In genomic region chr2:191818725-191819333, GRCh38 we compare ENCODE assay signal across 24 cellular contexts. TPM values are rescaled to one million over a fixed set of nuclear protein-coding genes. Genes with fewer than 3 reads are reported as not detected.
A peak's percentile ranks its signal among the peaks of the same experiment; 100 is the strongest.
DNase-seq lines count a peak whose midpoint lies in the region; ATAC-seq and TF ChIP-seq lines count a peak whose summit lies in the region.
"Had no signal": no experiment of that assay in that cellular context is flagged by ENCODE, and none has a peak within 500 bp of the region (broad histone marks: within the 10 kb centered on the region; RNA-seq: fewer than 3 reads in every experiment).

No MANE protein-coding gene starts in this region.

- H3K9me3 ChIP-seq in OCI-LY1 (ENCODE audit: low read length) (no peaks in the 10 kb centered on the region), MM.1S (replicated peaks; ENCODE audit: insufficient read depth, low read length) (no peaks in the 10 kb centered on the region)
- H3K9me3 ChIP-seq: colonic mucosa, psoas muscle had no signal

- TF ChIP-seq CTCF in CD14-positive monocyte (IDR thresholded peaks at IDR 0.05) (no peak), OCI-LY1 (IDR thresholded peaks at IDR 0.05; ENCODE audit: low read length) (no peak), coronary artery (IDR thresholded peaks at IDR 0.05) (no peak), MM.1S (IDR thresholded peaks at IDR 0.05; ENCODE audit: low read length) (no peak)

- no peaks in the 10 kb centered on the region for H3K36me3 Mint-ChIP-seq in CD14-positive monocyte
- H3K36me3 Mint-ChIP-seq in activated naive CD8-positive, alpha-beta T cell treated with anti-CD3 and anti-CD28 coated beads for 36 hours, result no peaks in the 10 kb centered on the region
- H3K36me3 Mint-ChIP-seq: CD8-positive, alpha-beta T cell; natural killer cell treated with Interleukin-12 subunit alpha and Interleukin-12 subunit beta and Interleukin-15 and Interleukin-18, amount 100 ng/mL, for 72 hours had no signal

- H3F3A ChIP-seq in OCI-LY1 (ENCODE audit: insufficient read depth, low read length), result no peaks in the 10 kb centered on the region
- no peaks in the 10 kb centered on the region for H3F3A ChIP-seq in MM.1S (ENCODE audit: insufficient read depth, low read length)

- H3K27me3 Mint-ChIP-seq in CD14-positive monocyte (ENCODE audit: low read depth in 3 of 3), result no peaks in the 10 kb centered on the region
- peaks cover 15% of the 10 kb centered on the region for H3K27me3 Mint-ChIP-seq in activated naive CD8-positive, alpha-beta T cell treated with anti-CD3 and anti-CD28 coated beads for 36 hours

- H4K20me1 ChIP-seq in OCI-LY1 (ENCODE audit: insufficient read depth, low read length) (no peaks in the 10 kb centered on the region), MM.1S (ENCODE audit: insufficient read depth, low read length) (no peaks in the 10 kb centered on the region)

- H2AFZ ChIP-seq in OCI-LY1 (ENCODE audit: low read length), result no peak overlapping the region
- no peak overlapping the region for H2AFZ ChIP-seq in MM.1S (ENCODE audit: low read length)

- no peak overlapping the region for H3K9ac ChIP-seq in OCI-LY1 (ENCODE audit: low read length)
- H3K9ac ChIP-seq in MM.1S (ENCODE audit: low read length), result no peak overlapping the region

- no peaks in the 10 kb centered on the region for H3K36me3 ChIP-seq in OCI-LY1 (ENCODE audit: insufficient read depth, low read length)
- H3K36me3 ChIP-seq in MM.1S (replicated peaks; ENCODE audit: insufficient read depth, low read length), result no peaks in the 10 kb centered on the region
- H3K36me3 ChIP-seq: colonic mucosa had no signal

- 0 out of 2 replicates have a peak, but pooled peaks cover 3% of the 10 kb centered on the region for H3K27me3 ChIP-seq in OCI-LY1 (ENCODE audit: insufficient read depth, low read length)
- H3K27me3 ChIP-seq in MM.1S (replicated peaks; ENCODE audit: insufficient read depth, low read length), result no peaks in the 10 kb centered on the region
- H3K27me3 ChIP-seq: colonic mucosa had no signal

- no peaks in the 10 kb centered on the region for H3K4me1 ChIP-seq in OCI-LY1 (ENCODE audit: insufficient read depth, low read length, severe bottlenecking)
- H3K4me1 ChIP-seq in MM.1S (ENCODE audit: low read length), result no peaks in the 10 kb centered on the region
- H3K4me1 ChIP-seq: colonic mucosa, psoas muscle had no signal

- H3K27ac ChIP-seq in OCI-LY1 (ENCODE audit: low read depth, low read length, poor library complexity, severe bottlenecking) (no peak overlapping the region), coronary artery (no peak overlapping the region), MM.1S (ENCODE audit: low read length) (no peak overlapping the region)
- H3K27ac ChIP-seq: colonic mucosa, psoas muscle, SK-N-MC had no signal

- peaks cover 7% of the 10 kb centered on the region for H3K4me1 Mint-ChIP-seq in CD14-positive monocyte
- H3K4me1 Mint-ChIP-seq in activated naive CD8-positive, alpha-beta T cell treated with anti-CD3 and anti-CD28 coated beads for 36 hours, result no peaks in the 10 kb centered on the region
- H3K4me1 Mint-ChIP-seq: activated CD4-positive, alpha-beta T cell treated with anti-CD3 and anti-CD28 coated beads, Interleukin-2, amount 10 ng/mL, durations not matched to agents 24 days and 14 days had no signal

- DNase-seq in CD14-positive monocyte (ENCODE audit: low spot score), result no peak
- no peak for DNase-seq in coronary artery (ENCODE audit: low spot score)
- DNase-seq in left lobe of liver (ENCODE audit: low spot score), result no peak
- DNase-seq in activated naive CD8-positive, alpha-beta T cell treated with anti-CD3 and anti-CD28 coated beads for 36 hours, result no peak
- DNase-seq in MM.1S, result no peak
- DNase-seq in iPS-NIHi11 (ENCODE audit: low spot score), result no peak
- DNase-seq: activated CD4-positive, alpha-beta T cell treated with anti-CD3 and anti-CD28 coated beads, Interleukin-2, amount 10 ng/mL, durations not matched to agents 24 days and 14 days; activated CD8-positive, alpha-beta memory T cell treated with anti-CD3 and anti-CD28 coated beads, Interleukin-2, amount 50 U/mL, for 48 hours; aorta; CD8-positive, alpha-beta T cell; colonic mucosa; DND-41; H9; mammary epithelial cell; NCI-H187; psoas muscle; T1000 had no signal

- H3K79me2 ChIP-seq in OCI-LY1 (ENCODE audit: insufficient read depth, low read length), result no peaks in the 10 kb centered on the region
- H3K79me2 ChIP-seq in MM.1S (ENCODE audit: low read length), result no peaks in the 10 kb centered on the region

- H3K27ac Mint-ChIP-seq in CD14-positive monocyte, result no peak overlapping the region
- H3K27ac Mint-ChIP-seq in activated naive CD8-positive, alpha-beta T cell treated with anti-CD3 and anti-CD28 coated beads for 36 hours, result no peak overlapping the region
- H3K27ac Mint-ChIP-seq: activated CD4-positive, alpha-beta T cell treated with anti-CD3 and anti-CD28 coated beads, Interleukin-2, amount 10 ng/mL, durations not matched to agents 24 days and 14 days; CD8-positive, alpha-beta T cell; natural killer cell treated with Interleukin-12 subunit alpha and Interleukin-12 subunit beta and Interleukin-15 and Interleukin-18, amount 100 ng/mL, for 72 hours; stimulated activated naive CD8-positive, alpha-beta T cell treated with anti-CD3 and anti-CD28 coated beads, Interleukin-15, Interleukin-2, amounts not matched to agents 100 ng/mL and 50 ng/mL, for 24 hours had no signal

- intact Hi-C loops in CD14-positive monocyte (cut with micrococcal nuclease), result no loop called here

- H3K4me2 ChIP-seq in OCI-LY1 (ENCODE audit: low read length) (peak overlapping the region; percentile 36; the same call in 1 of the 2 replicates), MM.1S (ENCODE audit: low read depth, low read length) (no peak overlapping the region)

- peak overlapping the region; percentile 50 to 84 for H3K4me3 Mint-ChIP-seq in CD14-positive monocyte
- H3K4me3 Mint-ChIP-seq in activated naive CD8-positive, alpha-beta T cell treated with anti-CD3 and anti-CD28 coated beads for 36 hours, result no peak overlapping the region
- H3K4me3 Mint-ChIP-seq: activated CD4-positive, alpha-beta T cell treated with anti-CD3 and anti-CD28 coated beads, Interleukin-2, amount 10 ng/mL, durations not matched to agents 24 days and 14 days; CD8-positive, alpha-beta T cell; H9; natural killer cell treated with Interleukin-12 subunit alpha and Interleukin-12 subunit beta and Interleukin-15 and Interleukin-18, amount 100 ng/mL, for 72 hours; stimulated activated naive CD8-positive, alpha-beta T cell treated with anti-CD3 and anti-CD28 coated beads, Interleukin-15, Interleukin-2, amounts not matched to agents 100 ng/mL and 50 ng/mL, for 24 hours had no signal

- ATAC-seq in left lobe of liver (peak; percentile 21), HG02981 (IDR thresholded peaks at IDR 0.05; ENCODE audit: unreplicated experiment) (no peak)
- ATAC-seq: CD8-positive, alpha-beta T cell; natural killer cell treated with Interleukin-12 subunit alpha and Interleukin-12 subunit beta and Interleukin-15 and Interleukin-18, amount 100 ng/mL, for 72 hours; psoas muscle had no signal

- no peak overlapping the region for H3K4me3 ChIP-seq in OCI-LY1 (ENCODE audit: low read depth, low read length, poor library complexity, severe bottlenecking)
- peak overlapping the region; percentile 29 for H3K4me3 ChIP-seq in coronary artery
- H3K4me3 ChIP-seq in MM.1S (ENCODE audit: low read length), result no peak overlapping the region
- H3K4me3 ChIP-seq: colonic mucosa, psoas muscle, SK-N-MC had no signal

- H3K9me2 ChIP-seq in OCI-LY1 (ENCODE audit: low read depth, low read length), result no peaks in the 10 kb centered on the region
- H3K9me2 ChIP-seq in MM.1S (replicated peaks; ENCODE audit: insufficient read depth, low read length), result no peaks in the 10 kb centered on the region

- H3K9me3 Mint-ChIP-seq in CD14-positive monocyte, result peaks cover 0 to 2% (median 0%) of the 10 kb centered on the region in 7 donors
- H3K9me3 Mint-ChIP-seq in activated naive CD8-positive, alpha-beta T cell treated with anti-CD3 and anti-CD28 coated beads for 36 hours, result no peaks in the 10 kb centered on the region
- H3K9me3 Mint-ChIP-seq: activated CD4-positive, alpha-beta T cell treated with anti-CD3 and anti-CD28 coated beads, Interleukin-2, amount 10 ng/mL, durations not matched to agents 24 days and 14 days; CD8-positive, alpha-beta T cell; H9; natural killer cell treated with Interleukin-12 subunit alpha and Interleukin-12 subunit beta and Interleukin-15 and Interleukin-18, amount 100 ng/mL, for 72 hours; stimulated activated naive CD8-positive, alpha-beta T cell treated with anti-CD3 and anti-CD28 coated beads, Interleukin-15, Interleukin-2, amounts not matched to agents 100 ng/mL and 50 ng/mL, for 24 hours had no signal

RNA-seq across cellular contexts. Expression of gene CAVIN2, which starts 28.1 kb away (rescaled TPM):
- polyA plus RNA-seq in CD14-positive monocyte, result 1 to 10 TPM; 1.2 to 3.1 TPM
- total RNA-seq in left lobe of liver, result 8.6 TPM
- not detected for total RNA-seq in activated naive CD8-positive, alpha-beta T cell treated with anti-CD3 and anti-CD28 coated beads for 36 hours
- total RNA-seq: activated CD4-positive, alpha-beta T cell treated with anti-CD3 and anti-CD28 coated beads, Interleukin-2, amount 10 ng/mL, durations not matched to agents 24 days and 14 days; CD8-positive, alpha-beta T cell; H9; HT1080; M059J; natural killer cell treated with Interleukin-12 subunit alpha and Interleukin-12 subunit beta and Interleukin-15 and Interleukin-18, amount 100 ng/mL, for 72 hours had no signal
